ENCODE assay signal across 10 cellular contexts in the genomic region with DNA sequence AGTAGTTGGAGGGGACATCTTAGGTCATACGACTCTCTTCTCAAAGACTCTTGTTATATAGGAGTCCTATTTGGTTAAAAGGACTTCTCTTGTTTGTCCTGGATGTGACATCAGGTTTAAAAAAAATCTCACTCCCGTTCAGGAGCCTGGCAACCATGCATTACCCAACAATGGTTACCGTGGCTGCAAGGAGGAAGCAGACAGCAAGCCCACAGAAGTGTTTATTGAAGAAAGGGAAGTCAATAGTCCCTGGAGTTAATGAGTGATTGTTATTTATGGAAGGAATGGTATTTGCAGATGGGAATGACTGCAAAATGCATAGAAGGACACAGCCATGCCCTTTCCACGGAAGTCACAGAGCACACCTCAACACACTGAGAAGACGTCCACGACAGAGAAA.
DNase-seq lines count a peak whose midpoint lies in the region; ATAC-seq lines count a peak whose summit lies in the region.
"Had no signal": no experiment of that assay in that cellular context is flagged by ENCODE, and none has a peak within 500 bp of the region (broad histone marks: within the 10 kb centered on the region; RNA-seq: fewer than 3 reads in every experiment).

No MANE protein-coding gene starts in this region.

- H3K79me1 ChIP-seq in neuronal stem cell (ENCODE audit: low read depth, low read length) = no peaks in the 10 kb centered on the region

- peaks cover 25% of the 10 kb centered on the region for H3K4me1 Mint-ChIP-seq in activated T-cell treated with anti-CD3 and anti-CD28 coated beads, Interleukin-2, amount 50 U/mL, for 24 hours (ENCODE audit: low read depth)

- no peaks in the 10 kb centered on the region for H3K9me3 Mint-ChIP-seq in activated T-cell treated with anti-CD3 and anti-CD28 coated beads, Interleukin-2, amount 50 U/mL, for 24 hours

- no peak overlapping the region for H3K9ac ChIP-seq in neuronal stem cell (ENCODE audit: low read depth, low read length, poor library complexity)

- H3K36me3 Mint-ChIP-seq in activated T-cell treated with anti-CD3 and anti-CD28 coated beads, Interleukin-2, amount 50 U/mL, for 24 hours (ENCODE audit: low read depth) = no peaks in the 10 kb centered on the region

- no peak overlapping the region for H2BK12ac ChIP-seq in neuronal stem cell (ENCODE audit: low read length)

- no peak overlapping the region for H3K27ac Mint-ChIP-seq in activated T-cell treated with anti-CD3 and anti-CD28 coated beads, Interleukin-2, amount 50 U/mL, for 24 hours
- H3K27ac Mint-ChIP-seq: activated T-cell treated with anti-CD3 and anti-CD28 coated beads, Interleukin-2, amount 50 U/mL, for 72 hours had no signal

- no peak overlapping the region for H4K8ac ChIP-seq in neuronal stem cell (ENCODE audit: low read depth, low read length)

- H3K36me3 ChIP-seq in neuronal stem cell (replicated peaks in 1 of 2; ENCODE audit: control insufficient read depth in 2 of 2, insufficient read depth in 2 of 2, low read length in 2 of 2) = no peaks in the 10 kb centered on the region
- H3K36me3 ChIP-seq: cardiac muscle cell had no signal

- no peak overlapping the region for H3K14ac ChIP-seq in neuronal stem cell (ENCODE audit: low read length)

- no peak overlapping the region for H3K4me3 ChIP-seq in neuronal stem cell (ENCODE audit: low read length in 2 of 2)
- H3K4me3 ChIP-seq: cardiac muscle cell had no signal

- ATAC-seq in left ventricle myocardium superior = peak; percentile 48
- ATAC-seq: activated T-cell treated with anti-CD3 and anti-CD28 coated beads, Interleukin-2, amount 50 U/mL, for 72 hours had no signal

- peak; percentile 8 for DNase-seq in GF-D8 (lab: John Stamatoyannopoulos, UW)
- DNase-seq in NCI-H510A treated with DMSO at 0.1 percent for 48 hours (lab: John Stamatoyannopoulos, UW) = peak; percentile 29
- DNase-seq in left ventricle myocardium superior = no peak
- no peak for DNase-seq in neuronal stem cell (ENCODE audit: low spot score)
- DNase-seq in activated T-cell treated with anti-CD3 and anti-CD28 coated beads, Interleukin-2, amount 50 U/mL, for 24 hours = no peak
- no peak for DNase-seq in activated T-cell treated with anti-CD3 and anti-CD28 coated beads for 4 hours
- DNase-seq in activated CD4-positive, alpha-beta T cell treated with anti-CD3 and anti-CD28 coated beads, Interleukin-2, amount 50 U/mL, for 1 hour = no peak
- DNase-seq: activated T-cell treated with anti-CD3 and anti-CD28 coated beads, Interleukin-2, amount 50 U/mL, for 72 hours; Karpas-422 had no signal

- H3K27me3 Mint-ChIP-seq in activated T-cell treated with anti-CD3 and anti-CD28 coated beads, Interleukin-2, amount 50 U/mL, for 24 hours = peaks cover 5% of the 10 kb centered on the region

- H2AK5ac ChIP-seq in neuronal stem cell (ENCODE audit: low read depth, low read length) = no peak overlapping the region

- H3K27me3 ChIP-seq in neuronal stem cell (ENCODE audit: control insufficient read depth in 3 of 3, insufficient read depth in 3 of 3, low read depth in 1 of 3, low read length in 3 of 3) = no peaks in the 10 kb centered on the region
- H3K27me3 ChIP-seq: cardiac muscle cell had no signal

- no peak overlapping the region for H3K4me3 Mint-ChIP-seq in activated T-cell treated with anti-CD3 and anti-CD28 coated beads, Interleukin-2, amount 50 U/mL, for 24 hours
- H3K4me3 Mint-ChIP-seq: activated T-cell treated with anti-CD3 and anti-CD28 coated beads, Interleukin-2, amount 50 U/mL, for 72 hours had no signal

- no peak overlapping the region for H3K4ac ChIP-seq in neuronal stem cell (ENCODE audit: low read length)

- no peak overlapping the region for H2BK15ac ChIP-seq in neuronal stem cell (ENCODE audit: low read length)

- peaks cover 4 to 11% of the 10 kb centered on the region in 2 donors for H3K9me3 ChIP-seq in neuronal stem cell (replicated peaks in 1 of 2; ENCODE audit: control insufficient read depth in 2 of 2, insufficient read depth in 1 of 2, low read depth in 1 of 2, low read length in 2 of 2)

- intact Hi-C loops in left ventricle myocardium superior (cut with micrococcal nuclease) = no loop called here

- no peak overlapping the region for H4K91ac ChIP-seq in neuronal stem cell (ENCODE audit: low read depth, low read length, poor library complexity)

- H2BK120ac ChIP-seq in neuronal stem cell (ENCODE audit: low read depth, low read length) = no peak overlapping the region

- no peak overlapping the region for H3K27ac ChIP-seq in neuronal stem cell (replicated peaks; ENCODE audit: low read length)
- H3K27ac ChIP-seq: cardiac muscle cell had no signal

- no peak overlapping the region for H3K18ac ChIP-seq in neuronal stem cell (ENCODE audit: low read length)

- H2BK5ac ChIP-seq in neuronal stem cell (ENCODE audit: low read length) = no peak overlapping the region

- H3K4me2 ChIP-seq in neuronal stem cell (ENCODE audit: insufficient read depth, low read length, poor library complexity, severe bottlenecking) = no peak overlapping the region

- peaks cover 24 to 28% of the 10 kb centered on the region in 2 donors for H3K4me1 ChIP-seq in neuronal stem cell (ENCODE audit: control insufficient read depth in 2 of 2, insufficient read depth in 1 of 2, low read depth in 1 of 2, low read length in 2 of 2)

- no CpG with 5 or more reads among the region's 6 CpGs for WGBS in neuronal stem cell (ENCODE audit: extremely low coverage in 2 of 2, insufficient read length in 2 of 2, insufficient replicate concordance in 1 of 2), 2 donors

- peak overlapping the region; percentile 12 for H2AFZ ChIP-seq in neuronal stem cell (ENCODE audit: low read length)

- no peak overlapping the region for H3K23ac ChIP-seq in neuronal stem cell (ENCODE audit: low read depth, low read length, poor library complexity)

Comparison
In these comparisons a context has a peak if more than half of its experiments do, and no peak if none do; other contexts are left out.
1. DNase-seq: peak in GF-D8 (single experiment) and NCI-H510A treated with DMSO at 0.1 percent for 48 hours (single experiment); none in left ventricle myocardium superior (single experiment), neuronal stem cell (single experiment), activated T-cell treated with anti-CD3 and anti-CD28 coated beads, Interleukin-2, amount 50 U/mL, for 24 hours (single experiment), activated T-cell treated with anti-CD3 and anti-CD28 coated beads for 4 hours (single experiment) and activated CD4-positive, alpha-beta T cell treated with anti-CD3 and anti-CD28 coated beads, Interleukin-2, amount 50 U/mL, for 1 hour (single experiment).